ENCODE assay signal across 22 cellular contexts in genomic region chr1:31822766-31823165, GRCh38. TPM values are rescaled to one million over a fixed set of nuclear protein-coding genes. Genes with fewer than 3 reads are reported as not detected.
DNase-seq lines count a peak whose midpoint lies in the region; ATAC-seq, FAIRE-seq and TF ChIP-seq lines count a peak whose summit lies in the region.
"Had no signal": no experiment of that assay in that cellular context is flagged by ENCODE, and none has a peak within 500 bp of the region (broad histone marks: within the 10 kb centered on the region; RNA-seq: fewer than 3 reads in every experiment).

No MANE protein-coding gene starts in this region.

- no peaks in the 10 kb centered on the region for H3K9me3 Mint-ChIP-seq in MCF 10A (ENCODE audit: unreplicated experiment)
- no peaks in the 10 kb centered on the region for H3K9me3 Mint-ChIP-seq in CD8-positive, alpha-beta T cell
- H3K9me3 Mint-ChIP-seq: activated B cell treated with CpG ODN at 0.5 μM for 24 hours; central memory CD8-positive, alpha-beta T cell; effector memory CD8-positive, alpha-beta T cell had no signal

- no peaks in the 10 kb centered on the region for H3K79me2 ChIP-seq in mammary epithelial cell (ENCODE audit: insufficient read depth, low read length)

- no peak overlapping the region for H3K4me3 Mint-ChIP-seq in MCF 10A (ENCODE audit: unreplicated experiment)
- no peak overlapping the region for H3K4me3 Mint-ChIP-seq in CD8-positive, alpha-beta T cell
- H3K4me3 Mint-ChIP-seq: activated B cell treated with CpG ODN at 0.5 μM for 24 hours; central memory CD8-positive, alpha-beta T cell; effector memory CD8-positive, alpha-beta T cell had no signal

- H3K9ac ChIP-seq in mammary epithelial cell (ENCODE audit: insufficient read depth, low read length) = no peak overlapping the region

- H3K27ac ChIP-seq in mammary epithelial cell (ENCODE audit: insufficient read depth, low read depth, low read length) = no peak overlapping the region
- H3K27ac ChIP-seq in CD8-positive, alpha-beta T cell (ENCODE audit: low read depth, low read length) = no peak overlapping the region
- H3K27ac ChIP-seq in ovary = no peak overlapping the region
- H3K27ac ChIP-seq: adrenal gland, C4-2B, foreskin keratinocyte, PC-9, testis had no signal

- H3K4me3 ChIP-seq in mammary epithelial cell (replicated peaks in 1 of 3; ENCODE audit: insufficient read depth in 1 of 3, low read depth in 2 of 3, low read length in 3 of 3) (no peak overlapping the region), ovary (no peak overlapping the region)
- no peak overlapping the region for H3K4me3 ChIP-seq in CD8-positive, alpha-beta T cell (ENCODE audit: low read depth, low read length)
- H3K4me3 ChIP-seq: adrenal gland, PC-9, testis had no signal

- no peaks in the 10 kb centered on the region for H3K27me3 ChIP-seq in mammary epithelial cell (ENCODE audit: insufficient read depth, low read length)
- H3K27me3 ChIP-seq in CD8-positive, alpha-beta T cell (ENCODE audit: insufficient read depth, low read length) = no peaks in the 10 kb centered on the region
- no peaks in the 10 kb centered on the region for H3K27me3 ChIP-seq in ovary
- H3K27me3 ChIP-seq: adrenal gland, foreskin keratinocyte, testis had no signal

- H3K36me3 ChIP-seq in mammary epithelial cell (ENCODE audit: insufficient read depth, low read length) = no peaks in the 10 kb centered on the region
- no peaks in the 10 kb centered on the region for H3K36me3 ChIP-seq in CD8-positive, alpha-beta T cell (ENCODE audit: insufficient read depth, low read length)
- H3K36me3 ChIP-seq in ovary = no peaks in the 10 kb centered on the region
- H3K36me3 ChIP-seq: adrenal gland had no signal

- dilution Hi-C loops in mammary epithelial cell (cut with HindIII; ENCODE audit: low sequenced_read_pairs) = no loop called here

- no peaks in the 10 kb centered on the region for H4K20me1 ChIP-seq in mammary epithelial cell (ENCODE audit: insufficient read depth, low read length)

- no peak for ATAC-seq in CD8-positive, alpha-beta T cell
- ATAC-seq in HG02678 (IDR thresholded peaks at IDR 0.05; ENCODE audit: unreplicated experiment) = no peak
- ATAC-seq: effector memory CD8-positive, alpha-beta T cell; foreskin keratinocyte; left ventricle myocardium superior had no signal

- no peak overlapping the region for H3K27ac Mint-ChIP-seq in MCF 10A (ENCODE audit: low read depth, unreplicated experiment)
- H3K27ac Mint-ChIP-seq in CD8-positive, alpha-beta T cell = no peak overlapping the region
- H3K27ac Mint-ChIP-seq: activated B cell treated with CpG ODN at 0.5 μM for 24 hours; effector memory CD8-positive, alpha-beta T cell had no signal

- DNase-seq in mammary epithelial cell = no peak
- no peak for DNase-seq in MCF 10A (ENCODE audit: unreplicated experiment)
- no peak for DNase-seq in frontal cortex (ENCODE audit: low spot score in 2 of 2)
- peak in 32 of 56 donors; percentile 12 to 76 (median 43) for DNase-seq in nucleus accumbens (lab: John Stamatoyannopoulos, UW)
- no peak for DNase-seq in CD8-positive, alpha-beta T cell
- DNase-seq in ovary = no peak
- no peak for DNase-seq in T-helper 9 cell
- DNase-seq: activated B cell treated with CpG ODN at 0.5 μM for 24 hours; DMS153; effector memory CD8-positive, alpha-beta T cell; foreskin keratinocyte; left ventricle myocardium superior; NCI-H1436; NCI-H2171 treated with DMSO at 0.1 percent for 48 hours; NCI-H82; PC-9; T-helper 2 cell; testis had no signal

- H3K9me3 ChIP-seq in mammary epithelial cell (replicated peaks; ENCODE audit: insufficient read depth, low read length) = no peaks in the 10 kb centered on the region
- H3K9me3 ChIP-seq in CD8-positive, alpha-beta T cell (ENCODE audit: low read length) = no peaks in the 10 kb centered on the region
- H3K9me3 ChIP-seq in ovary = no peaks in the 10 kb centered on the region
- H3K9me3 ChIP-seq: adrenal gland, testis had no signal

- peak; percentile 77 for FAIRE-seq in frontal cortex (lab: Jason Lieb, UNC)

- H3K36me3 Mint-ChIP-seq in MCF 10A (ENCODE audit: insufficient read depth, unreplicated experiment) = peaks cover 6% of the 10 kb centered on the region
- no peaks in the 10 kb centered on the region for H3K36me3 Mint-ChIP-seq in CD8-positive, alpha-beta T cell

- intact Hi-C loops in mammary epithelial cell (cut with micrococcal nuclease) (no loop called here), MCF 10A (cut with micrococcal nuclease) (no loop called here), ovary (cut with DNase I) (no loop called here)
- intact Hi-C loops in CD8-positive, alpha-beta T cell (cut with DNase I, micrococcal nuclease) = loop anchor here in 1 of 2 experiments (10.0 kb wide), 1 partner anchor 62 kb away; no protein-coding TSS in a partner anchor

- POLR2A ChIA-PET in MCF 10A (lab: Yijun Ruan, JAX) = interaction anchor here (0.6 kb wide), 1 partner anchor 38 kb away, joined by 3 read pairs; no protein-coding TSS in a partner anchor
- POLR2A ChIA-PET in CD8-positive, alpha-beta T cell (lab: Charles Lee) = interaction anchor here (1.1 kb wide), 1 partner anchor 13 kb away, joined by 3 read pairs; no protein-coding TSS in a partner anchor

- CTCF ChIA-PET in mammary epithelial cell (lab: Charles Lee; ENCODE audit: low non-redundant PET) = no interaction called here
- CTCF ChIA-PET in MCF 10A (lab: Yijun Ruan, JAX) = no interaction called here
- CTCF ChIA-PET in CD8-positive, alpha-beta T cell (lab: Charles Lee) = interaction anchor here (1.3 kb wide), 1 partner anchor 183 kb away, joined by 3 read pairs; no protein-coding TSS in a partner anchor

- in situ Hi-C loops in mammary epithelial cell (cut with MboI; ENCODE audit: low sequenced_read_pairs in 2 of 2) = no loop called here

- WGBS in mammary epithelial cell (ENCODE audit: low coverage, missing lambda C conversion rate) = 0% methylated on average over 3 of the region's 3 CpGs
- WGBS in ovary, 3 donors = 83 to 86% (median 86%) methylated on average over 3 of the region's 3 CpGs

- no peak for TF ChIP-seq POLR2A in ovary (IDR thresholded peaks at IDR 0.05)

- peak overlapping the region; percentile 10 for H2AFZ ChIP-seq in mammary epithelial cell (ENCODE audit: low read depth, low read length)
- H2AFZ ChIP-seq: PC-9 had no signal

- TF ChIP-seq EP300 in ovary (IDR thresholded peaks at IDR 0.05) = no peak

- H3K27me3 Mint-ChIP-seq in MCF 10A (ENCODE audit: insufficient read depth, unreplicated experiment) = no peaks in the 10 kb centered on the region
- no peaks in the 10 kb centered on the region for H3K27me3 Mint-ChIP-seq in CD8-positive, alpha-beta T cell (ENCODE audit: low read depth)
- H3K27me3 Mint-ChIP-seq: activated B cell treated with CpG ODN at 0.5 μM for 24 hours; central memory CD8-positive, alpha-beta T cell; effector memory CD8-positive, alpha-beta T cell had no signal

- H3K4me1 ChIP-seq in mammary epithelial cell (ENCODE audit: insufficient read depth, low read length) (no peaks in the 10 kb centered on the region), ovary (ENCODE audit: insufficient read depth) (no peaks in the 10 kb centered on the region)
- peaks cover 21% of the 10 kb centered on the region for H3K4me1 ChIP-seq in CD8-positive, alpha-beta T cell (ENCODE audit: insufficient read depth, low read length)
- H3K4me1 ChIP-seq: adrenal gland, foreskin keratinocyte, testis had no signal

- TF ChIP-seq CTCF in mammary epithelial cell (conservative IDR thresholded peaks at IDR 0.05 in 1 of 2, IDR thresholded peaks at IDR 0.05 in 1 of 2; ENCODE audit: extremely low read depth in 1 of 2, insufficient read depth in 1 of 2, low read depth in 1 of 2, low read length in 2 of 2) (no peak), MCF 10A (IDR thresholded peaks at IDR 0.05; ENCODE audit: unreplicated experiment) (no peak), ovary (IDR thresholded peaks at IDR 0.05) (no peak)
- no peak for TF ChIP-seq CTCF in CD8-positive, alpha-beta T cell (IDR thresholded peaks at IDR 0.05)

- no TSS peak for BruUV-seq in mammary epithelial cell (replicated peaks; lab: Mats Ljungman, UMichigan)
- BruUV-seq in MCF 10A (replicated peaks; lab: Mats Ljungman, UMichigan) = no TSS peak

- H3K4me2 ChIP-seq in mammary epithelial cell (ENCODE audit: insufficient read depth, low read depth, low read length) = no peak overlapping the region
- H3K4me2 ChIP-seq: PC-9 had no signal

- H3K4me1 Mint-ChIP-seq in MCF 10A (ENCODE audit: insufficient read depth, unreplicated experiment) = no peaks in the 10 kb centered on the region
- peaks cover 17% of the 10 kb centered on the region for H3K4me1 Mint-ChIP-seq in CD8-positive, alpha-beta T cell (ENCODE audit: low read depth)

RNA-seq across cellular contexts. Expression of gene SPOCD1, which starts 6.9 kb away (rescaled TPM):
- total RNA-seq in mammary epithelial cell = 10 to 100 TPM; 10.3 to 14.3 TPM
- 5.4 TPM for polyA plus RNA-seq in mammary epithelial cell
- 2.1 TPM for polyA minus RNA-seq in mammary epithelial cell
- 0.47 and 0.59 TPM in 2 replicates for total RNA-seq in MCF 10A (2022)
- under 0.01 TPM for total RNA-seq in frontal cortex
- not detected for total RNA-seq in CD8-positive, alpha-beta T cell
- total RNA-seq in ovary = 1 to 10 TPM in 2 of 7 donors, under 1 TPM in 4, not detected in 1; 0.15 to 1.7 (median 0.54) TPM
- polyA plus RNA-seq in ovary = under 1 TPM; 0.30 to 0.42 TPM
- total RNA-seq: activated B cell treated with CpG ODN at 0.5 μM for 24 hours, left ventricle myocardium superior had no signal

RNA-seq across cellular contexts. Expression of gene ADGRB2, which starts 58.6 kb away (rescaled TPM):
- total RNA-seq in mammary epithelial cell = 1 to 10 TPM in 1 of 2 donors, under 1 TPM in 1; 0.83 to 3.8 TPM
- polyA plus RNA-seq in mammary epithelial cell = 1.3 TPM
- 0.83 TPM for polyA minus RNA-seq in mammary epithelial cell
- total RNA-seq in MCF 10A (2022) = 1.5 and 1.7 TPM in 2 replicates
- 42.4 TPM for total RNA-seq in frontal cortex
- total RNA-seq in CD8-positive, alpha-beta T cell = under 1 TPM; 0.25 to 0.79 TPM
- total RNA-seq in ovary = 1 to 10 TPM in 6 of 7 donors, under 1 TPM in 1; 0.48 to 7.2 (median 1.6) TPM
- 1 to 10 TPM in 1 of 2 donors, under 1 TPM in 1; 0.30 to 2.6 TPM for polyA plus RNA-seq in ovary

Comparison
In these comparisons a context has a peak if more than half of its experiments do, and no peak if none do; other contexts are left out.
1. DNase-seq: peak in nucleus accumbens (32 of 56); none in mammary epithelial cell (single experiment), MCF 10A (single experiment), frontal cortex (0 of 2), CD8-positive, alpha-beta T cell (0 of 7), ovary (0 of 5) and T-helper 9 cell (single experiment).